9 cellular contexts compared by ENCODE assay signal in genomic region chr13:110559986-110560385, GRCh38. TPM values are rescaled to one million over a fixed set of nuclear protein-coding genes. Genes with fewer than 3 reads are reported as not detected.
DNase-seq lines count a peak whose midpoint lies in the region; TF ChIP-seq lines count a peak whose summit lies in the region.
"Had no signal": no experiment of that assay in that cellular context is flagged by ENCODE, and none has a peak within 500 bp of the region (broad histone marks: within the 10 kb centered on the region; RNA-seq: fewer than 3 reads in every experiment).

No MANE protein-coding gene starts in this region.

- H3K9me3 Mint-ChIP-seq in activated naive CD8-positive, alpha-beta T cell treated with anti-CD3 and anti-CD28 coated beads for 36 hours, result no peaks in the 10 kb centered on the region

- H3K4me1 ChIP-seq in GM23248 (ENCODE audit: insufficient read depth) (no peaks in the 10 kb centered on the region; the same call in 1 of the 2 replicates), smooth muscle cell (ENCODE audit: low read depth) (peaks cover 12% of the 10 kb centered on the region)

- H3K27me3 ChIP-seq in GM23248 (replicated peaks; ENCODE audit: insufficient read depth), result no peaks in the 10 kb centered on the region
- H3K27me3 ChIP-seq in smooth muscle cell (ENCODE audit: low read depth), result no peaks in the 10 kb centered on the region

- H3K4me1 Mint-ChIP-seq in activated naive CD8-positive, alpha-beta T cell treated with anti-CD3 and anti-CD28 coated beads for 36 hours, result peaks cover 20% of the 10 kb centered on the region

- H3K27ac ChIP-seq in GM23248, result no peak overlapping the region
- H3K27ac ChIP-seq in smooth muscle cell (ENCODE audit: low read depth), result peak overlapping the region; percentile 56

- peaks cover 27% of the 10 kb centered on the region for H3F3A ChIP-seq in GM23248 (ENCODE audit: insufficient read depth)
- H3F3A ChIP-seq in smooth muscle cell (ENCODE audit: low read depth), result peaks cover 13% of the 10 kb centered on the region

- in situ Hi-C loops in GM23248 (cut with MboI), result no loop called here

- H3K79me2 ChIP-seq in GM23248 (ENCODE audit: insufficient read depth) (no peaks in the 10 kb centered on the region), smooth muscle cell (ENCODE audit: low read depth) (peaks cover 52% of the 10 kb centered on the region)

- H3K4me3 Mint-ChIP-seq in activated naive CD8-positive, alpha-beta T cell treated with anti-CD3 and anti-CD28 coated beads for 36 hours, result peak overlapping the region; percentile 52

- H3K4me2 ChIP-seq in GM23248 (ENCODE audit: unreplicated experiment) (peak overlapping the region; percentile 79), smooth muscle cell (peak overlapping the region; percentile 92)

- H3K36me3 Mint-ChIP-seq in activated naive CD8-positive, alpha-beta T cell treated with anti-CD3 and anti-CD28 coated beads for 36 hours, result peaks cover 11% of the 10 kb centered on the region

- H3K27me3 Mint-ChIP-seq in activated naive CD8-positive, alpha-beta T cell treated with anti-CD3 and anti-CD28 coated beads for 36 hours, result peaks cover 3% of the 10 kb centered on the region

- no peak overlapping the region for H3K27ac Mint-ChIP-seq in activated naive CD8-positive, alpha-beta T cell treated with anti-CD3 and anti-CD28 coated beads for 36 hours

- H4K20me1 ChIP-seq in GM23248 (ENCODE audit: insufficient read depth) (no peaks in the 10 kb centered on the region), smooth muscle cell (ENCODE audit: low read depth) (peaks cover 31% of the 10 kb centered on the region)

- H2AFZ ChIP-seq in GM23248 (peak overlapping the region; percentile 31), smooth muscle cell (ENCODE audit: low read depth) (no peak overlapping the region)

- WGBS in GM23248 (ENCODE audit: low coverage in 1 of 2, low lambda C conversion rate in 2 of 2, missing lambda C conversion rate in 2 of 2), 2 experiments, result 29 to 41% methylated on average over 6 of the region's 6 CpGs
- WGBS in smooth muscle cell (ENCODE audit: low lambda C conversion rate), result 59% methylated on average over 6 of the region's 6 CpGs

- H3K9me2 ChIP-seq in GM23248 (ENCODE audit: insufficient read depth), result no peaks in the 10 kb centered on the region

- H3K4me3 ChIP-seq in GM23248, result peak overlapping the region; percentile 100
- H3K4me3 ChIP-seq in iPS-18c (ENCODE audit: insufficient read depth, low read depth, low read length), result 0 out of 2 replicates have a peak overlapping the region, but pooled peaks have one; percentile 11
- H3K4me3 ChIP-seq in smooth muscle cell, result peak overlapping the region; percentile 82

- H3K36me3 ChIP-seq in GM23248 (ENCODE audit: low read depth) (no peaks in the 10 kb centered on the region), smooth muscle cell (ENCODE audit: low read depth) (no peaks in the 10 kb centered on the region)

- H3K9ac ChIP-seq in GM23248 (no peak overlapping the region), smooth muscle cell (ENCODE audit: low read depth) (no peak overlapping the region)

- TF ChIP-seq CTCF in smooth muscle cell (IDR thresholded peaks at IDR 0.05; ENCODE audit: borderline replicate concordance, insufficient read depth, poor library complexity, severe bottlenecking), result no peak

- H3K9me3 ChIP-seq in GM23248 (ENCODE audit: low read depth) (no peaks in the 10 kb centered on the region), iPS-18c (ENCODE audit: control insufficient read depth, insufficient read depth, low read length) (no peaks in the 10 kb centered on the region), smooth muscle cell (replicated peaks; ENCODE audit: low read depth) (no peaks in the 10 kb centered on the region)

- DNase-seq in GM23248, result peak; percentile 20
- no peak for DNase-seq in activated naive CD8-positive, alpha-beta T cell treated with anti-CD3 and anti-CD28 coated beads for 36 hours
- no peak for DNase-seq in smooth muscle cell (lab: John Stamatoyannopoulos, UW; ENCODE audit: unreplicated experiment)
- no peak for DNase-seq in ecto neural progenitor cell (ENCODE audit: low spot score)
- no peak for DNase-seq in hypothalamus (lab: John Stamatoyannopoulos, UW)
- DNase-seq in amygdala (lab: John Stamatoyannopoulos, UW), result no peak
- no peak for DNase-seq in nucleus accumbens (lab: John Stamatoyannopoulos, UW)
- DNase-seq: NCI-H187 treated with DMSO at 0.1 percent for 48 hours had no signal

RNA-seq across cellular contexts. Expression of gene RAB20, which starts 1.5 kb away (rescaled TPM):
- 3.3 and 6.4 TPM in 2 replicates for total RNA-seq in GM23248 (2014; rRNA removed; shearing (Covaris generic))
- polyA plus RNA-seq in GM23248 (2016; fragmentation: Nextera tagmentation; extraction: Ambion mirVana) (2.7 TPM in 2 replicates), smooth muscle cell (12.9 and 21.8 TPM in 2 replicates)
- total RNA-seq in activated naive CD8-positive, alpha-beta T cell treated with anti-CD3 and anti-CD28 coated beads for 36 hours, result 10 to 100 TPM; 10.7 to 10.9 TPM
- total RNA-seq in smooth muscle cell, result 12.6 and 18.0 TPM in 2 replicates

RNA-seq across cellular contexts. Expression of gene NAXD, which starts 55.4 kb away (rescaled TPM):
- total RNA-seq in GM23248 (2014; rRNA removed; shearing (Covaris generic)), result 23.5 and 34.0 TPM in 2 replicates
- 26.9 and 28.1 TPM in 2 replicates for polyA plus RNA-seq in GM23248 (2016; fragmentation: Nextera tagmentation; extraction: Ambion mirVana)
- 10 to 100 TPM; 20.8 to 21.1 TPM for total RNA-seq in activated naive CD8-positive, alpha-beta T cell treated with anti-CD3 and anti-CD28 coated beads for 36 hours
- 16.9 and 22.3 TPM in 2 replicates for total RNA-seq in smooth muscle cell
- 28.8 and 30.9 TPM in 2 replicates for polyA plus RNA-seq in smooth muscle cell

Comparison
In these comparisons a context has a peak if more than half of its experiments do, and no peak if none do; other contexts are left out.
1. H3K4me3 ChIP-seq: peak in every context shown above with its lines; median percentile 100 in GM23248; 82 in smooth muscle cell; 11 in iPS-18c.